Comparison of ENCODE assay signal across 27 cellular contexts in the genomic region with DNA sequence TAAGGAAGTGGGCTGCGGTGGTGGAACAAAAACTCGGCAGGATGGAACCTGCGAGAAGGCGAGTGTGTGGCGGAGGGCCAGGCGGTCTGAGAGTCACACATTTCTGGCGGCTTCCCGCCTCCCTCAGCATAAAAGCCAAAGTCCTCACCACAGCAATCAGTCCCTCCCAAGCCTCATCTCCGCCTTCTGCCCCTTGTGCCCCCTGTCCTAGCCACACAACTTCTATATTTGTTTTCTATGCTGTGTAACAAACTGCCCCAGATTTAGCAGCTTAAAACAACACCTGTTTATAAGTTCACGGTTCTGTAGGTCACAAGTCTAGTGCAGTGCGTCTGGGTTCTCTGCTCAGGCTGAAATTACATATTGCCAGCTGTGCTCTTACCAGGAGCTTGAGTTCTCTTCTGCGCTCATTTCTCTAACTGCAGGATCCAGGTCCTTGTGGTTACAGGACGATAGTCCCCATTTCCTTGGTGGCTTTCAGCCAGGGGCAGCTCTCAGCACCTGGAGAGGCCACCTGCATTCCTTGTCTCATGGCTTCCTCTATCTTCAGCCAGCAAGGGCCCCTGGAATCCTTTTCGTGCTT. TPM values are rescaled to one million over a fixed set of nuclear protein-coding genes. Genes with fewer than 3 reads are reported as not detected.
DNase-seq lines count a peak whose midpoint lies in the region; ATAC-seq and TF ChIP-seq lines count a peak whose summit lies in the region.
"Had no signal": no experiment of that assay in that cellular context is flagged by ENCODE, and none has a peak within 500 bp of the region (broad histone marks: within the 10 kb centered on the region; RNA-seq: fewer than 3 reads in every experiment).

No MANE protein-coding gene starts in this region.

- peak overlapping the region; percentile 20 for H3K27ac Mint-ChIP-seq in central memory CD8-positive, alpha-beta T cell (ENCODE audit: low read depth)
- no peak overlapping the region for H3K27ac Mint-ChIP-seq in osteocyte (ENCODE audit: unreplicated experiment)
- H3K27ac Mint-ChIP-seq: activated naive CD4-positive, alpha-beta T cell treated with anti-CD3 and anti-CD28 coated beads, Interleukin-2, amount 50 U/mL, for 24 hours; activated T-helper 1 cell treated with anti-CD3 and anti-CD28 coated beads, Interleukin-12 subunit alpha, Interleukin-12 subunit beta, Interleukin-2, Interleukin-4 antibody, amounts not matched to agents 30 ng/mL and 10 ng/mL and 1 ng/mL, durations not matched to agents 14 hours and 24 hours and 36 hours; CD4-positive, alpha-beta memory T cell; HFFc6; stimulated activated naive B cell treated with anti-CD40 and anti-IgM and Interleukin-4, amounts not matched to agents 10 μg/mL and 1 μg/mL and 100 μg/mL, for 72 hours had no signal

- no peaks in the 10 kb centered on the region for H3K9me3 Mint-ChIP-seq in central memory CD8-positive, alpha-beta T cell
- no peaks in the 10 kb centered on the region for H3K9me3 Mint-ChIP-seq in osteocyte (ENCODE audit: unreplicated experiment)
- H3K9me3 Mint-ChIP-seq: activated naive CD4-positive, alpha-beta T cell treated with anti-CD3 and anti-CD28 coated beads, Interleukin-2, amount 50 U/mL, for 24 hours; activated T-helper 1 cell treated with anti-CD3 and anti-CD28 coated beads, Interleukin-12 subunit alpha, Interleukin-12 subunit beta, Interleukin-2, Interleukin-4 antibody, amounts not matched to agents 30 ng/mL and 10 ng/mL and 1 ng/mL, durations not matched to agents 14 hours and 24 hours and 36 hours; HFFc6; stimulated activated naive B cell treated with anti-CD40 and anti-IgM and Interleukin-4, amounts not matched to agents 10 μg/mL and 1 μg/mL and 100 μg/mL, for 72 hours had no signal

- H3K4me3 Mint-ChIP-seq in central memory CD8-positive, alpha-beta T cell, result no peak overlapping the region
- no peak overlapping the region for H3K4me3 Mint-ChIP-seq in osteocyte (ENCODE audit: unreplicated experiment)
- H3K4me3 Mint-ChIP-seq: activated naive CD4-positive, alpha-beta T cell treated with anti-CD3 and anti-CD28 coated beads, Interleukin-2, amount 50 U/mL, for 24 hours; activated T-helper 1 cell treated with anti-CD3 and anti-CD28 coated beads, Interleukin-12 subunit alpha, Interleukin-12 subunit beta, Interleukin-2, Interleukin-4 antibody, amounts not matched to agents 30 ng/mL and 10 ng/mL and 1 ng/mL, durations not matched to agents 14 hours and 24 hours and 36 hours; CD4-positive, alpha-beta memory T cell; HFFc6; stimulated activated naive B cell treated with anti-CD40 and anti-IgM and Interleukin-4, amounts not matched to agents 10 μg/mL and 1 μg/mL and 100 μg/mL, for 72 hours had no signal

- no peaks in the 10 kb centered on the region for H4K20me1 ChIP-seq in OCI-LY1 (ENCODE audit: insufficient read depth, low read length)

- no peaks in the 10 kb centered on the region for H3K79me2 ChIP-seq in OCI-LY1 (ENCODE audit: insufficient read depth, low read length)

- peaks cover 66% of the 10 kb centered on the region for H3K27me3 Mint-ChIP-seq in central memory CD8-positive, alpha-beta T cell
- peaks cover 46% of the 10 kb centered on the region for H3K27me3 Mint-ChIP-seq in osteocyte (ENCODE audit: unreplicated experiment)

- H3K36me3 Mint-ChIP-seq in central memory CD8-positive, alpha-beta T cell (ENCODE audit: insufficient read depth), result no peaks in the 10 kb centered on the region
- no peaks in the 10 kb centered on the region for H3K36me3 Mint-ChIP-seq in osteocyte (ENCODE audit: unreplicated experiment)
- H3K36me3 Mint-ChIP-seq: activated naive CD4-positive, alpha-beta T cell treated with anti-CD3 and anti-CD28 coated beads, Interleukin-2, amount 50 U/mL, for 24 hours; CD4-positive, alpha-beta memory T cell; stimulated activated naive B cell treated with anti-CD40 and anti-IgM and Interleukin-4, amounts not matched to agents 10 μg/mL and 1 μg/mL and 100 μg/mL, for 72 hours had no signal

- no peaks in the 10 kb centered on the region for H3K9me3 ChIP-seq in OCI-LY1 (ENCODE audit: low read length)
- H3K9me3 ChIP-seq: prostate gland had no signal

- no peaks in the 10 kb centered on the region for H3K9me2 ChIP-seq in OCI-LY1 (ENCODE audit: low read depth, low read length)

- peak overlapping the region; percentile 62 for H3K4me2 ChIP-seq in OCI-LY1 (ENCODE audit: low read length)

- peaks cover 12% of the 10 kb centered on the region; the same call in 1 of the 2 replicates for H3F3A ChIP-seq in OCI-LY1 (ENCODE audit: insufficient read depth, low read length)

- no peaks in the 10 kb centered on the region for H3K36me3 ChIP-seq in OCI-LY1 (ENCODE audit: insufficient read depth, low read length)
- H3K36me3 ChIP-seq: prostate gland had no signal

- H3K4me1 Mint-ChIP-seq in central memory CD8-positive, alpha-beta T cell, result no peaks in the 10 kb centered on the region
- peaks cover 3% of the 10 kb centered on the region for H3K4me1 Mint-ChIP-seq in osteocyte (ENCODE audit: unreplicated experiment)
- H3K4me1 Mint-ChIP-seq: activated naive CD4-positive, alpha-beta T cell treated with anti-CD3 and anti-CD28 coated beads, Interleukin-2, amount 50 U/mL, for 24 hours; CD4-positive, alpha-beta memory T cell had no signal

- peak overlapping the region; percentile 100 for H3K27ac ChIP-seq in OCI-LY1 (ENCODE audit: low read depth, low read length, poor library complexity, severe bottlenecking)
- H3K27ac ChIP-seq: dorsolateral prefrontal cortex, epithelial cell of prostate, prostate gland had no signal

- peak overlapping the region; percentile 33 for H3K4me3 ChIP-seq in OCI-LY1 (ENCODE audit: low read depth, low read length, poor library complexity, severe bottlenecking)
- H3K4me3 ChIP-seq: dorsolateral prefrontal cortex, GM12878, prostate gland had no signal

- no peak overlapping the region for H2AFZ ChIP-seq in OCI-LY1 (ENCODE audit: low read length)

- H3K4me1 ChIP-seq in OCI-LY1 (ENCODE audit: insufficient read depth, low read length, severe bottlenecking), result peaks cover 100% of the 10 kb centered on the region
- H3K4me1 ChIP-seq: prostate gland had no signal

- no peaks in the 10 kb centered on the region for H3K27me3 ChIP-seq in OCI-LY1 (ENCODE audit: insufficient read depth, low read length)

- peak overlapping the region; percentile 85 for H3K9ac ChIP-seq in OCI-LY1 (ENCODE audit: low read length)

- DNase-seq in Daoy (ENCODE audit: low read depth) (peak; percentile 35), osteocyte (ENCODE audit: extremely low spot score, unreplicated experiment) (peak; percentile 66), midbrain (lab: John Stamatoyannopoulos, UW) (no peak)
- no peak for DNase-seq in central memory CD8-positive, alpha-beta T cell (ENCODE audit: low spot score in 2 of 2)
- no peak for DNase-seq in stimulated activated CD4-positive, alpha-beta T cell treated with anti-CD3 and anti-CD28 coated beads, Interleukin-1b, Interleukin-23, amount 100 ng/mL, for 48 hours
- DNase-seq: activated CD4-positive, CD25-positive, alpha-beta regulatory T cell treated with anti-CD3 and anti-CD28 coated beads, Interleukin-2, amount 50 U/mL, for 72 hours; CD4-positive, alpha-beta memory T cell; DMS53; dorsolateral prefrontal cortex; foreskin fibroblast; HFFc6; hippocampal formation; NCI-H1417; NCI-H524; Right ventricle myocardium superior; stimulated activated naive B cell treated with anti-CD40 and anti-IgM and Interleukin-4, amounts not matched to agents 10 μg/mL and 1 μg/mL and 100 μg/mL, for 72 hours; SW 1271 had no signal

- TF ChIP-seq CTCF in OCI-LY1 (IDR thresholded peaks at IDR 0.05; ENCODE audit: low read length) (no peak), osteocyte (IDR thresholded peaks at IDR 0.05) (no peak)

- peak; percentile 32 for ATAC-seq in central memory CD8-positive, alpha-beta T cell (replicated peaks; ENCODE audit: extremely low read depth, poor library complexity, severe bottlenecking)
- ATAC-seq in HG02798 (IDR thresholded peaks at IDR 0.05; ENCODE audit: poor library complexity, unreplicated experiment), result no peak
- ATAC-seq: GM12878; stimulated activated naive B cell treated with anti-CD40 and anti-IgM and Interleukin-4, amounts not matched to agents 10 μg/mL and 1 μg/mL and 100 μg/mL, for 72 hours had no signal

RNA-seq across cellular contexts. Expression of gene SPO11, which starts 11.7 kb away (rescaled TPM):
- total RNA-seq in Daoy (2014; rRNA removed; shearing (Covaris generic)), result not detected in 2 replicates
- total RNA-seq in osteocyte, result not detected in 2 replicates
- total RNA-seq: activated T-helper 1 cell treated with anti-CD3 and anti-CD28 coated beads, Interleukin-12 subunit alpha, Interleukin-12 subunit beta, Interleukin-2, Interleukin-4 antibody, amounts not matched to agents 30 ng/mL and 10 ng/mL and 1 ng/mL, durations not matched to agents 14 hours and 24 hours and 36 hours; CD4-positive, alpha-beta memory T cell; dorsolateral prefrontal cortex; GM12878; HFFc6; liver; mononuclear cell; Right ventricle myocardium superior; temporal lobe had no signal

RNA-seq across cellular contexts. Expression of gene RAE1, which starts 33.2 kb away (rescaled TPM):
- 58.7 and 62.1 TPM in 2 replicates for total RNA-seq in Daoy (2014; rRNA removed; shearing (Covaris generic))
- 24.3 and 24.7 TPM in 2 replicates for total RNA-seq in osteocyte

RNA-seq across cellular contexts. Expression of gene BMP7, which starts 51.4 kb away (rescaled TPM):
- total RNA-seq in Daoy (2014; rRNA removed; shearing (Covaris generic)), result 11.5 and 12.7 TPM in 2 replicates
- not detected in 2 replicates for total RNA-seq in osteocyte
- total RNA-seq: CD4-positive, alpha-beta memory T cell; HFFc6; liver; mononuclear cell had no signal

Comparison
In these comparisons a context has a peak if more than half of its experiments do, and no peak if none do; other contexts are left out.
1. DNase-seq: peak in Daoy (single experiment) and osteocyte (single experiment); none in central memory CD8-positive, alpha-beta T cell (0 of 2), midbrain (single experiment) and stimulated activated CD4-positive, alpha-beta T cell treated with anti-CD3 and anti-CD28 coated beads, Interleukin-1b, Interleukin-23, amount 100 ng/mL, for 48 hours (single experiment).
2. RNA of gene BMP7, which starts 51.4 kb away (total RNA-seq): 11.5 to 12.7 TPM in Daoy; not detected in osteocyte; every median in the first group is over 10 times any median in the second.